In the genomic region with DNA sequence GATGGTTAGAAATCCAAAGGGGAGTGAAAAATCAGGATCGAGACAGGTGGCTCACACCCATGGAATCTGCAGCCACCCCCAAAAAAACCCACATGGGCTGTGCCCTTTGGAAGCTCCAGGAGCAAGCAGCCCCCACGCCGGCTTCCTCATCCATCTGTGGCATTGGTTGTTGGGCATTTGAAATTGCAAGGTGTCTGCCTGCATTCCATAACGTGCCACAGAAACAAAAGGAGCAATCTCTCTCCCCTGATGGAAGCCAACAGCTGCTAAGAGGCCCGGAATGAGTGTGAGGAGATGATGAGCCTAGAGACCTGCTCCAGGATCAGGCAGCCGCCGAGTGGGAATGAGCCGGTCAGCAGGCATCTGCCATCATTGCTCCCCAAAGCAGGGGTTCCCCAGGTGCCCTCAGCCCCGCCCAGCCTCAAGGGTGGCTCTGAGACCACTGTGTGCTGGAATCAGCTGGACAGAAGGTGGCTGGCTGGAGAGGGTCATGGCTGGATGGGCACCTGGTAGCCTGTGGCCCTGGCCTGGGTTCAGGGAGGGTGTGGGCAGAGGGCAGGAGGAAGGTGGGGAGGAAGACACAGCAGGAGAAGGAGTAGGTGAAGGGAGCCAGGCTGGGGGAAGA, we compare ENCODE assay signal across 19 cellular contexts.
A peak's percentile ranks its signal among the peaks of the same experiment; 100 is the strongest.
DNase-seq lines count a peak whose midpoint lies in the region; FAIRE-seq and TF ChIP-seq lines count a peak whose summit lies in the region.
"Had no signal": no experiment of that assay in that cellular context is flagged by ENCODE, and none has a peak within 500 bp of the region (broad histone marks: within the 10 kb centered on the region; RNA-seq: fewer than 3 reads in every experiment).

No MANE protein-coding gene starts in this region.

- POLR2A ChIA-PET in H1 (lab: Charles Lee; ENCODE audit: partially characterized antibody) = no interaction called here

- 0 out of 2 replicates have a peak overlapping the region, but pooled peaks have one; percentile 7 for H4K8ac ChIP-seq in H1 (ENCODE audit: extremely low read depth, insufficient read depth, low read length)

- H3K4ac ChIP-seq in H1 (replicated peaks; ENCODE audit: insufficient read length, low read depth, low read length) = peak overlapping the region; percentile 33

- H3K9ac ChIP-seq in H1 (replicated peaks in 1 of 4; ENCODE audit: extremely low read depth in 1 of 4, low read depth in 3 of 4, low read length in 3 of 4) = no peak overlapping the region

- no peak overlapping the region for H4K91ac ChIP-seq in H1 (replicated peaks; ENCODE audit: insufficient read length, low read length)

- H3K27ac ChIP-seq in H1 (ENCODE audit: low read depth, low read length) (no peak overlapping the region), WERI-Rb-1 (no peak overlapping the region)
- H3K27ac ChIP-seq: 22Rv1, A549, C4-2B had no signal

- peak overlapping the region; percentile 95 for H2BK15ac ChIP-seq in H1 (ENCODE audit: low read length)

- intact Hi-C loops in posterior vena cava (cut with DNase I) = no loop called here

- no peak for TF ChIP-seq RAD21 in H1 (IDR thresholded peaks at IDR 0.05 in 1 of 2, conservative IDR thresholded peaks at IDR 0.05 in 1 of 2; ENCODE audit: low read depth in 2 of 2, low read length in 2 of 2)

- H3K4me2 ChIP-seq in H1 (ENCODE audit: insufficient read depth in 1 of 2, low read depth in 2 of 2, low read length in 2 of 2) = no peak overlapping the region
- H3K4me2 ChIP-seq: A549 had no signal

- no peaks in the 10 kb centered on the region for H3K79me1 ChIP-seq in H1 (ENCODE audit: low read depth, low read length)

- H3K36me3 ChIP-seq in H1 (ENCODE audit: control insufficient read depth in 2 of 4, insufficient read depth in 4 of 4, low read length in 3 of 4) = no peaks in the 10 kb centered on the region
- H3K36me3 ChIP-seq in WERI-Rb-1 = no peaks in the 10 kb centered on the region
- H3K36me3 ChIP-seq: HAP-1 had no signal

- H3K27me3 ChIP-seq in H1 (replicated peaks in 1 of 4; ENCODE audit: control insufficient read depth in 3 of 4, extremely low read depth in 1 of 4, insufficient read depth in 3 of 4, low read length in 3 of 4) (no peaks in the 10 kb centered on the region; a peak in 1 of 7 replicates), WERI-Rb-1 (ENCODE audit: insufficient read depth, low read depth, severe bottlenecking) (peaks cover 25% of the 10 kb centered on the region)

- no peaks in the 10 kb centered on the region for H3K4me1 ChIP-seq in H1 (replicated peaks in 1 of 4; ENCODE audit: control insufficient read depth in 3 of 4, insufficient read depth in 4 of 4, low read length in 3 of 4)
- H3K4me1 ChIP-seq: A549, Caco-2, HAP-1 had no signal

- H2AK5ac ChIP-seq in H1 (ENCODE audit: low read depth, low read length) = no peak overlapping the region

- CTCF ChIA-PET in H1 (lab: Charles Lee; ENCODE audit: partially characterized antibody) = no interaction called here

- TF ChIP-seq CTCF in H1 (IDR thresholded peaks at IDR 0.05; ENCODE audit: control extremely low read depth in 1 of 3, insufficient read depth in 1 of 3, low read depth in 1 of 3, low read length in 3 of 3) = no peak
- TF ChIP-seq CTCF in WERI-Rb-1 (IDR thresholded peaks at IDR 0.05; ENCODE audit: low read depth, low read length) = no peak

- H3K56ac ChIP-seq in H1 (replicated peaks; ENCODE audit: insufficient read length, low read depth, low read length) = no peak overlapping the region

- peaks cover 6 to 7% of the 10 kb centered on the region in 2 experiments; a peak in 3 of 4 replicates for H3K9me3 ChIP-seq in H1 (ENCODE audit: insufficient read depth in 2 of 2, low read depth in 1 of 2, low read length in 1 of 2)
- H3K9me3 ChIP-seq in WERI-Rb-1 (ENCODE audit: severe bottlenecking) = peaks cover 18% of the 10 kb centered on the region
- H3K9me3 ChIP-seq: HAP-1 had no signal

- TF ChIP-seq POLR2A in H1 (IDR thresholded peaks at IDR 0.05; ENCODE audit: control extremely low read depth in 1 of 2, low read depth in 2 of 2, low read length in 2 of 2) (no peak), H54 (IDR thresholded peaks at IDR 0.05; ENCODE audit: low read depth, low read length) (no peak)

- DNase-seq in activated naive CD4-positive, alpha-beta T cell treated with anti-CD3 and anti-CD28 coated beads, Interleukin-2, amount 50 U/mL, for 16 hours = peak; percentile 9
- no peak for DNase-seq in activated naive CD4-positive, alpha-beta T cell treated with Interleukin-2 at 50 U/mL for 16 hours
- DNase-seq in H1 (ENCODE audit: low read depth in 1 of 2, low spot score in 2 of 2) (no peak), posterior vena cava (ENCODE audit: low spot score) (peak; percentile 68), mesenteric fat pad (ENCODE audit: low spot score) (no peak), H54 (ENCODE audit: insufficient read length, low spot score) (no peak), WERI-Rb-1 (no peak)
- DNase-seq: AML-193; Caco-2; CD4-positive, alpha-beta T cell; DND-41; EL; GOT3 had no signal

- no peak for TF ChIP-seq EP300 in H1 (IDR thresholded peaks at IDR 0.05; ENCODE audit: borderline replicate concordance in 1 of 2, low read depth in 2 of 2, low read length in 2 of 2)

- no peaks in the 10 kb centered on the region for H3K79me2 ChIP-seq in H1 (ENCODE audit: control insufficient read depth in 1 of 2, insufficient read depth in 2 of 2, low read length in 2 of 2)

- H2BK5ac ChIP-seq in H1 (ENCODE audit: low read depth, low read length) = no peak overlapping the region

- H4K5ac ChIP-seq in H1 (ENCODE audit: insufficient read length, low read depth, low read length) = no peak overlapping the region

- WGBS in H1 (ENCODE audit: extremely low coverage in 1 of 2, insufficient coverage in 1 of 2, insufficient read length in 1 of 2, insufficient replicate concordance in 2 of 2, low coverage in 1 of 2, low lambda C conversion rate in 2 of 2, missing lambda C conversion rate in 1 of 2), 2 experiments = 86% methylated on average over 9 of the region's 9 CpGs; no CpG with 5 or more reads in 1 of the 2 experiments

- no peak overlapping the region for H2BK20ac ChIP-seq in H1 (ENCODE audit: low read length)

- H4K20me1 ChIP-seq in H1 (replicated peaks in 1 of 2; ENCODE audit: control insufficient read depth in 1 of 2, insufficient read depth in 2 of 2, low read length in 2 of 2) = no peaks in the 10 kb centered on the region

- peaks cover 8% of the 10 kb centered on the region; the same call in 1 of the 2 replicates for H3K23me2 ChIP-seq in H1 (ENCODE audit: low read depth, low read length)

- H3K14ac ChIP-seq in H1 (ENCODE audit: insufficient read length) = no peak overlapping the region

- H2BK120ac ChIP-seq in H1 (replicated peaks; ENCODE audit: low read depth, low read length) = no peak overlapping the region

- H3K4me3 ChIP-seq in H1 (ENCODE audit: extremely low read depth in 1 of 4, insufficient read depth in 2 of 4, low read depth in 3 of 4, low read length in 4 of 4) = no peak overlapping the region
- no peak overlapping the region for H3K4me3 ChIP-seq in WERI-Rb-1 (ENCODE audit: low read depth, low read length)
- H3K4me3 ChIP-seq: A549, HAP-1 had no signal

- H2AFZ ChIP-seq in H1 (ENCODE audit: low read length) = no peak overlapping the region

- no peak overlapping the region for H3K23ac ChIP-seq in H1 (ENCODE audit: insufficient read length)

- FAIRE-seq in H1 (lab: Jason Lieb, UNC) = no peak
- FAIRE-seq in H54 (lab: Jason Lieb, UNC) = no peak
- FAIRE-seq: A549, GM12891, GM19239 had no signal

- H2BK12ac ChIP-seq in H1 (ENCODE audit: low read depth, low read length) = peak overlapping the region; percentile 60; the same call in 1 of the 2 replicates

- H3K18ac ChIP-seq in H1 (ENCODE audit: extremely low read depth, low read length) = peak overlapping the region; percentile 48

TF ChIP-seq in H1, 55 proteins besides CTCF, POLR2A, EP300 and RAD21 (continues in another document):
- no peak for TF ChIP-seq KDM1A (IDR thresholded peaks at IDR 0.05; ENCODE audit: borderline replicate concordance, low read length)
- no peak for TF ChIP-seq CHD2 (IDR thresholded peaks at IDR 0.05; ENCODE audit: low read length)
- TF ChIP-seq, protein P1, sequence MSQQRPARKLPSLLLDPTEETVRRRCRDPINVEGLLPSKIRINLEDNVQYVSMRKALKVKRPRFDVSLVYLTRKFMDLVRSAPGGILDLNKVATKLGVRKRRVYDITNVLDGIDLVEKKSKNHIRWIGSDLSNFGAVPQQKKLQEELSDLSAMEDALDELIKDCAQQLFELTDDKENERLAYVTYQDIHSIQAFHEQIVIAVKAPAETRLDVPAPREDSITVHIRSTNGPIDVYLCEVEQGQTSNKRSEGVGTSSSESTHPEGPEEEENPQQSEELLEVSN (IDR thresholded peaks at IDR 0.05) = no peak
- TF ChIP-seq CREB1 (IDR thresholded peaks at IDR 0.05) = no peak
- TF ChIP-seq FOSL1 (IDR thresholded peaks at IDR 0.05; ENCODE audit: insufficient read depth, low read depth, low read length) = no peak
- no peak for TF ChIP-seq TBP (IDR thresholded peaks at IDR 0.05; ENCODE audit: low read depth, low read length)
- no peak for TF ChIP-seq KDM5A (IDR thresholded peaks at IDR 0.05; ENCODE audit: low read length)
- TF ChIP-seq TAF7 (optimal IDR thresholded peaks at IDR 0.05; ENCODE audit: borderline replicate concordance, low read depth, low read length) = no peak
- no peak for TF ChIP-seq RBBP5 (IDR thresholded peaks at IDR 0.05; ENCODE audit: borderline replicate concordance, low read depth, low read length)
- TF ChIP-seq SIN3A (conservative IDR thresholded peaks at IDR 0.05 in 1 of 2, IDR thresholded peaks at IDR 0.05 in 1 of 2; ENCODE audit: low read depth in 1 of 2, low read length in 2 of 2) = no peak
- no peak for TF ChIP-seq POLR2AphosphoS5 (IDR thresholded peaks at IDR 0.05; ENCODE audit: low read depth, low read length)
- TF ChIP-seq, protein P2, sequence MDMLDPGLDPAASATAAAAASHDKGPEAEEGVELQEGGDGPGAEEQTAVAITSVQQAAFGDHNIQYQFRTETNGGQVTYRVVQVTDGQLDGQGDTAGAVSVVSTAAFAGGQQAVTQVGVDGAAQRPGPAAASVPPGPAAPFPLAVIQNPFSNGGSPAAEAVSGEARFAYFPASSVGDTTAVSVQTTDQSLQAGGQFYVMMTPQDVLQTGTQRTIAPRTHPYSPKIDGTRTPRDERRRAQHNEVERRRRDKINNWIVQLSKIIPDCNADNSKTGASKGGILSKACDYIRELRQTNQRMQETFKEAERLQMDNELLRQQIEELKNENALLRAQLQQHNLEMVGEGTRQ (IDR thresholded peaks at IDR 0.05; ENCODE audit: low read length) = no peak
- TF ChIP-seq YY1 (IDR thresholded peaks at IDR 0.05; ENCODE audit: low read depth, low read length) = no peak
- TF ChIP-seq CHD1 (IDR thresholded peaks at IDR 0.05; ENCODE audit: low read depth, low read length) = no peak
- no peak for TF ChIP-seq HDAC6 (IDR thresholded peaks at IDR 0.05; ENCODE audit: low read depth, low read length)
- no peak for TF ChIP-seq SP2 (IDR thresholded peaks at IDR 0.05; ENCODE audit: low read length)
- TF ChIP-seq NANOG (IDR thresholded peaks at IDR 0.05; ENCODE audit: insufficient read depth, low read depth, low read length, poor library complexity, severe bottlenecking) = no peak

Comparison
In these comparisons a context has a peak if more than half of its experiments do, and no peak if none do; other contexts are left out.
1. DNase-seq: peak in activated naive CD4-positive, alpha-beta T cell treated with anti-CD3 and anti-CD28 coated beads, Interleukin-2, amount 50 U/mL, for 16 hours (single experiment) and posterior vena cava (single experiment); none in activated naive CD4-positive, alpha-beta T cell treated with Interleukin-2 at 50 U/mL for 16 hours (single experiment), H1 (0 of 2), mesenteric fat pad (single experiment), H54 (single experiment) and WERI-Rb-1 (single experiment).